21 cellular contexts compared by ENCODE assay signal in genomic region chr6:33747823-33748222, GRCh38. TPM values are rescaled to one million over a fixed set of nuclear protein-coding genes. Genes with fewer than 3 reads are reported as not detected.
DNase-seq lines count a peak whose midpoint lies in the region; ATAC-seq, FAIRE-seq and TF ChIP-seq lines count a peak whose summit lies in the region.
"Had no signal": no experiment of that assay in that cellular context is flagged by ENCODE, and none has a peak within 500 bp of the region (broad histone marks: within the 10 kb centered on the region; RNA-seq: fewer than 3 reads in every experiment).

No MANE protein-coding gene starts in this region.

- H2AFZ ChIP-seq in astrocyte (ENCODE audit: low read depth, low read length): no peak overlapping the region
- H2AFZ ChIP-seq: GM23338 had no signal

- no peak for FAIRE-seq in astrocyte (lab: Jason Lieb, UNC)
- FAIRE-seq: G401.6, GM12891 had no signal

- H3K9me3 Mint-ChIP-seq in astrocyte (ENCODE audit: unreplicated experiment) (no peaks in the 10 kb centered on the region), nephron (no peaks in the 10 kb centered on the region)
- H3K9me3 Mint-ChIP-seq: CD4-positive, CD25-positive, alpha-beta regulatory T cell; GM23338; IgD-negative memory B cell had no signal

- peaks cover 7% of the 10 kb centered on the region for H3K27me3 ChIP-seq in astrocyte (ENCODE audit: insufficient read depth, low read length)
- H3K27me3 ChIP-seq in gastrocnemius medialis: no peaks in the 10 kb centered on the region
- no peaks in the 10 kb centered on the region for H3K27me3 ChIP-seq in MG63
- no peaks in the 10 kb centered on the region for H3K27me3 ChIP-seq in vagina

- H3K4me3 ChIP-seq in astrocyte (ENCODE audit: insufficient read depth, low read depth, low read length): no peak overlapping the region
- peak overlapping the region; percentile 66 to 88 (median 79) for H3K4me3 ChIP-seq in gastrocnemius medialis
- H3K4me3 ChIP-seq in MG63: no peak overlapping the region
- no peak overlapping the region for H3K4me3 ChIP-seq in vagina
- H3K4me3 ChIP-seq: GM23338 had no signal

- ATAC-seq in gastrocnemius medialis: peak; percentile 0 to 1
- ATAC-seq: GM23338 had no signal

- peak; percentile 22 for DNase-seq in DMS 273 treated with DMSO at 0.1 percent for 48 hours (lab: John Stamatoyannopoulos, UW)
- no peak for DNase-seq in astrocyte (ENCODE audit: low read depth)
- peak; percentile 69 to 89 for DNase-seq in gastrocnemius medialis
- no peak for DNase-seq in MG63
- no peak for DNase-seq in NCI-H526 (lab: John Stamatoyannopoulos, UW)
- DNase-seq in vagina (ENCODE audit: extremely low spot score in 2 of 2): no peak
- DNase-seq in RKO (ENCODE audit: low spot score): no peak
- DNase-seq: CD4-positive, CD25-positive, alpha-beta regulatory T cell; DMS79 treated with DMSO at 0.1 percent for 48 hours; NCI-H1436 treated with DMSO at 0.1 percent for 48 hours; NCI-H2081; NCI-H524 treated with DMSO at 0.1 percent for 48 hours; OCI-M1 had no signal

- intact Hi-C loops in gastrocnemius medialis (cut with DNase I; ENCODE audit: low total_unique reads): loop anchor here (1.0 to 10.0 kb wide), 3 partner anchors 16 to 1979 kb away; no protein-coding TSS in a partner anchor
- intact Hi-C loops in vagina (cut with DNase I): no loop called here

- TF ChIP-seq CTCF in astrocyte (IDR thresholded peaks at IDR 0.05; ENCODE audit: insufficient read depth, low read depth, low read length): no peak
- TF ChIP-seq CTCF in nephron (IDR thresholded peaks at IDR 0.05; ENCODE audit: unreplicated experiment in 3 of 3): no peak
- TF ChIP-seq CTCF in gastrocnemius medialis (IDR thresholded peaks at IDR 0.05 in 4 of 5, conservative IDR thresholded peaks at IDR 0.05 in 1 of 5): no peak
- no peak for TF ChIP-seq CTCF in vagina (IDR thresholded peaks at IDR 0.05)

- H3K27ac Mint-ChIP-seq in astrocyte (ENCODE audit: unreplicated experiment) (no peak overlapping the region), nephron (peak overlapping the region in 2 of 3 experiments; percentile 56 to 95)
- H3K27ac Mint-ChIP-seq: GM23338, IgD-negative memory B cell had no signal

- peaks cover 11% of the 10 kb centered on the region for H3K27me3 Mint-ChIP-seq in astrocyte (ENCODE audit: low read depth, unreplicated experiment)
- peaks cover 26% of the 10 kb centered on the region for H3K27me3 Mint-ChIP-seq in nephron (ENCODE audit: low read depth)

- H3K4me1 Mint-ChIP-seq in astrocyte (ENCODE audit: low read depth, unreplicated experiment): peaks cover 36% of the 10 kb centered on the region
- H3K4me1 Mint-ChIP-seq in nephron: peaks cover 79% of the 10 kb centered on the region

- no peaks in the 10 kb centered on the region for H4K20me1 ChIP-seq in astrocyte (ENCODE audit: insufficient read depth, low read length)

- TF ChIP-seq POLR2A in gastrocnemius medialis (IDR thresholded peaks at IDR 0.05) (peak in 1 of 2 donors; percentile 63), vagina (IDR thresholded peaks at IDR 0.05) (no peak)

- in situ Hi-C loops in gastrocnemius medialis (cut with MboI; ENCODE audit: low sequenced_read_pairs in 4 of 4): loop anchor here in 1 of 4 donors (25.0 kb wide), 1 partner anchor 539 kb away; no protein-coding TSS in a partner anchor

- H3K9ac ChIP-seq in astrocyte (ENCODE audit: low read length): no peak overlapping the region

- H3K27ac ChIP-seq in astrocyte (ENCODE audit: low read depth, low read length): no peak overlapping the region
- H3K27ac ChIP-seq in gastrocnemius medialis: peak overlapping the region; percentile 98 to 100 (median 100)
- H3K27ac ChIP-seq in vagina: no peak overlapping the region

- H3K36me3 ChIP-seq in astrocyte (ENCODE audit: insufficient read depth, low read length) (no peaks in the 10 kb centered on the region), gastrocnemius medialis (peaks cover 0 to 20% of the 10 kb centered on the region in 2 donors), MG63 (no peaks in the 10 kb centered on the region), vagina (no peaks in the 10 kb centered on the region)

- H3K4me3 Mint-ChIP-seq in astrocyte (ENCODE audit: unreplicated experiment): peak overlapping the region; percentile 57
- H3K4me3 Mint-ChIP-seq in nephron: peak overlapping the region in 2 of 3 experiments; percentile 29 to 39
- H3K4me3 Mint-ChIP-seq: CD4-positive, CD25-positive, alpha-beta regulatory T cell; GM23338; IgD-negative memory B cell had no signal

- H3K9me3 ChIP-seq in astrocyte (ENCODE audit: insufficient read depth, low read depth, low read length) (no peaks in the 10 kb centered on the region), gastrocnemius medialis (no peaks in the 10 kb centered on the region), MG63 (no peaks in the 10 kb centered on the region), vagina (no peaks in the 10 kb centered on the region)

- H3K4me2 ChIP-seq in astrocyte (ENCODE audit: low read length): no peak overlapping the region
- H3K4me2 ChIP-seq: GM23338 had no signal

- H3K36me3 Mint-ChIP-seq in astrocyte (ENCODE audit: low read depth, unreplicated experiment) (no peaks in the 10 kb centered on the region), nephron (ENCODE audit: low read depth) (no peaks in the 10 kb centered on the region)
- H3K36me3 Mint-ChIP-seq: CD4-positive, CD25-positive, alpha-beta regulatory T cell; IgD-negative memory B cell had no signal

- H3K79me2 ChIP-seq in astrocyte (ENCODE audit: insufficient read depth, low read length): no peaks in the 10 kb centered on the region

- peaks cover 12% of the 10 kb centered on the region for H3K4me1 ChIP-seq in astrocyte (ENCODE audit: insufficient read depth, low read length)
- H3K4me1 ChIP-seq in gastrocnemius medialis: peaks cover 15 to 26% of the 10 kb centered on the region in 2 donors
- H3K4me1 ChIP-seq in vagina: peaks cover 56% of the 10 kb centered on the region

RNA-seq across cellular contexts. Expression of gene IP6K3, which starts 1.1 kb away (rescaled TPM):
- 4.5 and 4.6 TPM in 2 replicates for total RNA-seq in astrocyte
- total RNA-seq in gastrocnemius medialis: 100 to 1,000 TPM; 287 to 570 (median 348) TPM
- not detected in 2 replicates for total RNA-seq in MG63 (2014; rRNA removed; shearing (Covaris generic); ENCODE audit: low replicate concordance)
- total RNA-seq in vagina: 1.5 TPM
- total RNA-seq: A673; CD4-positive, CD25-positive, alpha-beta regulatory T cell; HT-29 had no signal

RNA-seq across cellular contexts. Expression of gene UQCC2, which starts 36.3 kb away (rescaled TPM):
- total RNA-seq in astrocyte (70.2 and 79.1 TPM in 2 replicates), gastrocnemius medialis (100 to 1,000 TPM in 1 of 4 donors, 10 to 100 TPM in 3; 50.7 to 101 (median 63.5) TPM), vagina (16.2 TPM)
- total RNA-seq in MG63 (2014; rRNA removed; shearing (Covaris generic); ENCODE audit: low replicate concordance): 10.8 and 36.4 TPM in 2 replicates

RNA-seq across cellular contexts. Expression of gene LEMD2, which starts 41.1 kb away (rescaled TPM):
- 57.1 and 62.2 TPM in 2 replicates for total RNA-seq in astrocyte
- total RNA-seq in gastrocnemius medialis: 10 to 100 TPM; 34.1 to 39.1 (median 38.1) TPM
- total RNA-seq in MG63 (2014; rRNA removed; shearing (Covaris generic); ENCODE audit: low replicate concordance): 30.5 and 36.0 TPM in 2 replicates
- 55.5 TPM for total RNA-seq in vagina

RNA-seq across cellular contexts. Expression of gene MLN, which starts 56.0 kb away (rescaled TPM):
- total RNA-seq in astrocyte: not detected in 2 replicates
- total RNA-seq in gastrocnemius medialis: not detected
- not detected in 2 replicates for total RNA-seq in MG63 (2014; rRNA removed; shearing (Covaris generic); ENCODE audit: low replicate concordance)
- total RNA-seq in vagina: not detected
- total RNA-seq: A673; CD4-positive, CD25-positive, alpha-beta regulatory T cell; GM23338; HT-29; LHCN-M2 had no signal

Comparison
In these comparisons a context has a peak if more than half of its experiments do, and no peak if none do; other contexts are left out.
1. DNase-seq: peak in DMS 273 treated with DMSO at 0.1 percent for 48 hours (single experiment) and gastrocnemius medialis (2 of 2); none in astrocyte (single experiment), MG63 (single experiment), NCI-H526 (0 of 2), vagina (0 of 2) and RKO (single experiment).
2. H3K27ac ChIP-seq: peak in gastrocnemius medialis (4 of 4); none in astrocyte (single experiment) and vagina (single experiment).
3. H3K4me3 ChIP-seq: peak in gastrocnemius medialis (4 of 4); none in astrocyte (single experiment), MG63 (single experiment) and vagina (0 of 2).
4. RNA of gene IP6K3, which starts 1.1 kb away (total RNA-seq): 287 to 570 TPM in gastrocnemius medialis; 4.5 to 4.6 TPM in astrocyte, 1.5 TPM in vagina (single experiment) and not detected in MG63; every median in the first group is over 10 times any median in the second.